In genomic region chr17:28334176-28334575, GRCh38 we compare ENCODE assay signal across 9 cellular contexts. TPM values are rescaled to one million over a fixed set of nuclear protein-coding genes. Genes with fewer than 3 reads are reported as not detected.
DNase-seq lines count a peak whose midpoint lies in the region; ATAC-seq and TF ChIP-seq lines count a peak whose summit lies in the region.
"Had no signal": no experiment of that assay in that cellular context is flagged by ENCODE, and none has a peak within 500 bp of the region (broad histone marks: within the 10 kb centered on the region; RNA-seq: fewer than 3 reads in every experiment).

No MANE protein-coding gene starts in this region.

- ATAC-seq in Right ventricle myocardium superior (ENCODE audit: poor library complexity) (no peak), GM18870 (IDR thresholded peaks at IDR 0.05; ENCODE audit: unreplicated experiment) (no peak), GM18867 (IDR thresholded peaks at IDR 0.05; ENCODE audit: unreplicated experiment) (no peak), HG03045 (IDR thresholded peaks at IDR 0.05; ENCODE audit: unreplicated experiment) (no peak)

- no peak overlapping the region for H3K18ac ChIP-seq in mesenchymal stem cell (ENCODE audit: low read depth in 1 of 2, low read length in 2 of 2)

- H3K4me3 ChIP-seq in right atrium auricular region (peak overlapping the region; percentile 88 to 95), adipocyte (ENCODE audit: low read length) (peak overlapping the region; percentile 98), mesenchymal stem cell (ENCODE audit: insufficient read depth in 1 of 2, low read depth in 1 of 2, low read length in 2 of 2) (peak overlapping the region in 1 of 2 experiments; percentile 93)

- intact Hi-C loops in Right ventricle myocardium superior (cut with DNase I), result no loop called here

- H3K36me3 ChIP-seq in right atrium auricular region (peaks cover 23% of the 10 kb centered on the region), adipocyte (ENCODE audit: control insufficient read depth, insufficient read depth, low read length, severe bottlenecking) (peaks cover 24% of the 10 kb centered on the region), mesenchymal stem cell (ENCODE audit: control insufficient read depth in 1 of 2, insufficient read depth in 2 of 2, low read depth in 1 of 2, low read length in 2 of 2) (peaks cover 25 to 26% of the 10 kb centered on the region in 2 experiments)

- peak overlapping the region; percentile 34 for H2AK5ac ChIP-seq in mesenchymal stem cell (ENCODE audit: low read length, severe bottlenecking)

- H2BK5ac ChIP-seq in mesenchymal stem cell (ENCODE audit: low read depth, low read length, poor library complexity, severe bottlenecking), result no peak overlapping the region

- H3K27ac ChIP-seq in right atrium auricular region, result no peak overlapping the region
- H3K27ac ChIP-seq in mesenchymal stem cell (ENCODE audit: low read length, poor library complexity, severe bottlenecking), result no peak overlapping the region

- no peak overlapping the region for H4K91ac ChIP-seq in mesenchymal stem cell (ENCODE audit: low read length)

- no peak overlapping the region for H4K8ac ChIP-seq in mesenchymal stem cell (ENCODE audit: low read length)

- no peak for TF ChIP-seq CTCF in right atrium auricular region (IDR thresholded peaks at IDR 0.05)

- H2AFZ ChIP-seq in mesenchymal stem cell (ENCODE audit: low read depth, low read length), result no peak overlapping the region

- H3K4ac ChIP-seq in mesenchymal stem cell (ENCODE audit: low read depth in 1 of 2, low read length in 2 of 2), result peak overlapping the region in 1 of 2 experiments; percentile 64

- H3K14ac ChIP-seq in mesenchymal stem cell (ENCODE audit: low read length in 2 of 2), result no peak overlapping the region

- H3K79me1 ChIP-seq in mesenchymal stem cell (replicated peaks; ENCODE audit: low read length, poor library complexity, severe bottlenecking), result peaks cover 39% of the 10 kb centered on the region

- H3K4me1 ChIP-seq in right atrium auricular region, result peaks cover 0 to 50% of the 10 kb centered on the region in 2 donors
- H3K4me1 ChIP-seq in adipocyte (ENCODE audit: control insufficient read depth, insufficient read depth, low read length), result peaks cover 28% of the 10 kb centered on the region
- peaks cover 24% of the 10 kb centered on the region for H3K4me1 ChIP-seq in mesenchymal stem cell (ENCODE audit: control insufficient read depth, insufficient read depth, low read depth, low read length)

- no peak overlapping the region for H2BK15ac ChIP-seq in mesenchymal stem cell (ENCODE audit: low read depth, poor library complexity, severe bottlenecking)

- DNase-seq in right atrium auricular region (ENCODE audit: low spot score), result no peak
- DNase-seq in Right ventricle myocardium superior, result no peak
- peak; percentile 37 for DNase-seq in adipocyte (ENCODE audit: low read depth)
- peak; percentile 31 for DNase-seq in mesenchymal stem cell
- no peak for DNase-seq in NCI-H446 (lab: John Stamatoyannopoulos, UW)

- 73% methylated on average over 5 of the region's 6 CpGs for WGBS in mesenchymal stem cell

- H3K4me2 ChIP-seq in mesenchymal stem cell (ENCODE audit: low read length, poor library complexity, severe bottlenecking), result peak overlapping the region; percentile 87

- H3K27me3 ChIP-seq in right atrium auricular region (no peaks in the 10 kb centered on the region), adipocyte (replicated peaks; ENCODE audit: control insufficient read depth, insufficient read depth, low read length) (no peaks in the 10 kb centered on the region), mesenchymal stem cell (ENCODE audit: control insufficient read depth in 1 of 2, insufficient read depth in 1 of 2, low read length in 2 of 2) (no peaks in the 10 kb centered on the region)

- H3K23ac ChIP-seq in mesenchymal stem cell (ENCODE audit: low read length in 2 of 2), result no peak overlapping the region

- H3K9ac ChIP-seq in adipocyte (ENCODE audit: low read length) (peak overlapping the region; percentile 89), mesenchymal stem cell (ENCODE audit: low read length) (peak overlapping the region; percentile 99)

- H3K9me3 ChIP-seq in right atrium auricular region (no peaks in the 10 kb centered on the region), adipocyte (ENCODE audit: control insufficient read depth, low read length) (no peaks in the 10 kb centered on the region), mesenchymal stem cell (ENCODE audit: control insufficient read depth, low read length) (no peaks in the 10 kb centered on the region)

- H2BK120ac ChIP-seq in mesenchymal stem cell (ENCODE audit: low read depth, low read length), result no peak overlapping the region

- H2BK12ac ChIP-seq in mesenchymal stem cell (ENCODE audit: low read length in 2 of 2), result no peak overlapping the region

RNA-seq across cellular contexts. Expression of gene IFT20, which starts 1.1 kb away (rescaled TPM):
- total RNA-seq in right atrium auricular region, result 10 to 100 TPM; 15.6 to 19.6 TPM
- total RNA-seq in Right ventricle myocardium superior, result 11.2 TPM
- polyA plus RNA-seq in mesenchymal stem cell (2013, experiment 1 of 2), result 71.7 TPM
- 73.0 TPM for polyA plus RNA-seq in mesenchymal stem cell (2013, experiment 2 of 2)

RNA-seq across cellular contexts. Expression of gene TNFAIP1, which starts 1.4 kb away (rescaled TPM):
- total RNA-seq in right atrium auricular region, result 10 to 100 TPM; 28.1 to 47.6 TPM
- 33.8 TPM for total RNA-seq in Right ventricle myocardium superior
- polyA plus RNA-seq in mesenchymal stem cell (2013, experiment 1 of 2), result 49.4 TPM
- polyA plus RNA-seq in mesenchymal stem cell (2013, experiment 2 of 2), result 49.9 TPM

RNA-seq across cellular contexts. Expression of gene TMEM97, which starts 15.2 kb away (rescaled TPM):
- total RNA-seq in right atrium auricular region (1 to 10 TPM; 3.2 to 3.4 TPM), Right ventricle myocardium superior (2.0 TPM)
- 174 TPM for polyA plus RNA-seq in mesenchymal stem cell (2013, experiment 1 of 2)
- 170 TPM for polyA plus RNA-seq in mesenchymal stem cell (2013, experiment 2 of 2)

RNA-seq across cellular contexts. Expression of gene POLDIP2, which starts 23.2 kb away (rescaled TPM):
- 100 to 1,000 TPM in 1 of 2 donors, 10 to 100 TPM in 1; 98.9 to 108 TPM for total RNA-seq in right atrium auricular region
- total RNA-seq in Right ventricle myocardium superior, result 158 TPM
- polyA plus RNA-seq in mesenchymal stem cell (2013, experiment 1 of 2), result 67.8 TPM
- 67.2 TPM for polyA plus RNA-seq in mesenchymal stem cell (2013, experiment 2 of 2)

RNA-seq across cellular contexts. Expression of gene SEBOX, which starts 30.8 kb away (rescaled TPM):
- not detected for total RNA-seq in right atrium auricular region
- total RNA-seq in Right ventricle myocardium superior, result not detected
- not detected for polyA plus RNA-seq in mesenchymal stem cell (2013, experiment 1 of 2)
- not detected for polyA plus RNA-seq in mesenchymal stem cell (2013, experiment 2 of 2)
- total RNA-seq: RPMI7951 had no signal

Comparison
In these comparisons a context has a peak if more than half of its experiments do, and no peak if none do; other contexts are left out.
1. DNase-seq: peak in adipocyte (single experiment) and mesenchymal stem cell (single experiment); none in right atrium auricular region (single experiment), Right ventricle myocardium superior (single experiment) and NCI-H446 (0 of 2).